In genomic region chr4:94764069-94764468, GRCh38 we compare ENCODE assay signal across 18 cellular contexts. TPM values are rescaled to one million over a fixed set of nuclear protein-coding genes. Genes with fewer than 3 reads are reported as not detected.
DNase-seq lines count a peak whose midpoint lies in the region; ATAC-seq, FAIRE-seq and TF ChIP-seq lines count a peak whose summit lies in the region.
"Had no signal": no experiment of that assay in that cellular context is flagged by ENCODE, and none has a peak within 500 bp of the region (broad histone marks: within the 10 kb centered on the region; RNA-seq: fewer than 3 reads in every experiment).

No MANE protein-coding gene starts in this region.

- H3K79me2 ChIP-seq in H1 (ENCODE audit: control insufficient read depth in 1 of 2, insufficient read depth in 2 of 2, low read length in 2 of 2): no peaks in the 10 kb centered on the region

- H2AFZ ChIP-seq in H1 (ENCODE audit: low read length): no peak overlapping the region

- H3K27ac ChIP-seq in HEK293 (ENCODE audit: extremely low read depth, low read depth, low read length): no peak overlapping the region
- H3K27ac ChIP-seq in H1 (ENCODE audit: low read depth, low read length): no peak overlapping the region

- TF ChIP-seq POLR2A in H1 (IDR thresholded peaks at IDR 0.05; ENCODE audit: control extremely low read depth in 1 of 2, low read depth in 2 of 2, low read length in 2 of 2): no peak

- H3K56ac ChIP-seq in H1 (replicated peaks; ENCODE audit: insufficient read length, low read depth, low read length): no peak overlapping the region

- no peaks in the 10 kb centered on the region for H3K9me3 Mint-ChIP-seq in nephron progenitor cell
- H3K9me3 Mint-ChIP-seq in activated CD4-positive, alpha-beta T cell treated with anti-CD3 and anti-CD28 coated beads for 36 hours (ENCODE audit: low read depth): no peaks in the 10 kb centered on the region
- H3K9me3 Mint-ChIP-seq: CD4-positive, alpha-beta memory T cell; HFFc6 had no signal

- no peak for FAIRE-seq in H1 (lab: Jason Lieb, UNC)
- FAIRE-seq: G401.6, GM12892 had no signal

- no peak overlapping the region for H2BK12ac ChIP-seq in H1 (ENCODE audit: low read depth, low read length)

- no peaks in the 10 kb centered on the region for H4K20me1 ChIP-seq in H1 (replicated peaks in 1 of 2; ENCODE audit: control insufficient read depth in 1 of 2, insufficient read depth in 2 of 2, low read length in 2 of 2)

- no peaks in the 10 kb centered on the region for H3K79me1 ChIP-seq in H1 (ENCODE audit: low read depth, low read length)

- no peak for TF ChIP-seq CTCF in HEK293 (tag by site-specific recombination; IDR thresholded peaks at IDR 0.05)
- no peak for TF ChIP-seq CTCF in H1 (IDR thresholded peaks at IDR 0.05; ENCODE audit: control extremely low read depth in 1 of 3, insufficient read depth in 1 of 3, low read depth in 1 of 3, low read length in 3 of 3)
- no peak for TF ChIP-seq CTCF in nephron progenitor cell (IDR thresholded peaks at IDR 0.05)

- no peak overlapping the region for H4K5ac ChIP-seq in H1 (ENCODE audit: insufficient read length, low read depth, low read length)

- no peak overlapping the region for H3K4me3 ChIP-seq in HEK293 (ENCODE audit: low read depth, low read length)
- H3K4me3 ChIP-seq in H1 (ENCODE audit: extremely low read depth in 1 of 4, insufficient read depth in 2 of 4, low read depth in 3 of 4, low read length in 4 of 4): no peak overlapping the region

- H3K18ac ChIP-seq in H1 (ENCODE audit: extremely low read depth, low read length): no peak overlapping the region

- no peak overlapping the region for H3K4ac ChIP-seq in H1 (replicated peaks; ENCODE audit: insufficient read length, low read depth, low read length)

- no peaks in the 10 kb centered on the region for H3K36me3 Mint-ChIP-seq in nephron progenitor cell (ENCODE audit: low read depth)
- no peaks in the 10 kb centered on the region for H3K36me3 Mint-ChIP-seq in activated CD4-positive, alpha-beta T cell treated with anti-CD3 and anti-CD28 coated beads for 36 hours (ENCODE audit: low read depth)
- H3K36me3 Mint-ChIP-seq: CD4-positive, alpha-beta memory T cell had no signal

- no peak overlapping the region for H2BK5ac ChIP-seq in H1 (ENCODE audit: low read depth, low read length)

- peaks cover 13% of the 10 kb centered on the region for H3K4me1 ChIP-seq in HEK293 (ENCODE audit: control insufficient read depth, insufficient read depth, low read length)
- no peaks in the 10 kb centered on the region for H3K4me1 ChIP-seq in H1 (replicated peaks in 1 of 4; ENCODE audit: control insufficient read depth in 3 of 4, insufficient read depth in 4 of 4, low read length in 3 of 4)
- H3K4me1 ChIP-seq: Caco-2 had no signal

- H3K23me2 ChIP-seq in H1 (ENCODE audit: low read depth, low read length): peaks cover under 1% of the 10 kb centered on the region

- TF ChIP-seq RAD21 in H1 (IDR thresholded peaks at IDR 0.05 in 1 of 2, conservative IDR thresholded peaks at IDR 0.05 in 1 of 2; ENCODE audit: low read depth in 2 of 2, low read length in 2 of 2): no peak

- H3K27me3 ChIP-seq in H1 (replicated peaks in 1 of 4; ENCODE audit: control insufficient read depth in 3 of 4, extremely low read depth in 1 of 4, insufficient read depth in 3 of 4, low read length in 3 of 4): peaks cover 1 to 17% (median 9%) of the 10 kb centered on the region in 4 experiments

- intact Hi-C loops in activated CD4-positive, alpha-beta T cell treated with anti-CD3 and anti-CD28 coated beads for 36 hours (cut with DNase I, micrococcal nuclease): no loop called here

- 77% methylated on average over 2 of the region's 2 CpGs; no CpG with 5 or more reads in 1 of the 2 experiments for WGBS in H1 (ENCODE audit: extremely low coverage in 1 of 2, insufficient coverage in 1 of 2, insufficient read length in 1 of 2, insufficient replicate concordance in 2 of 2, low coverage in 1 of 2, low lambda C conversion rate in 2 of 2, missing lambda C conversion rate in 1 of 2), 2 experiments

- H3K14ac ChIP-seq in H1 (ENCODE audit: insufficient read length): no peak overlapping the region

- H3K36me3 ChIP-seq in HEK293 (ENCODE audit: control insufficient read depth in 2 of 2, insufficient read depth in 1 of 2, low read length in 2 of 2): no peaks in the 10 kb centered on the region
- no peaks in the 10 kb centered on the region for H3K36me3 ChIP-seq in H1 (ENCODE audit: control insufficient read depth in 2 of 4, insufficient read depth in 4 of 4, low read length in 3 of 4)

- H3K9ac ChIP-seq in H1 (replicated peaks in 1 of 4; ENCODE audit: extremely low read depth in 1 of 4, low read depth in 3 of 4, low read length in 3 of 4): no peak overlapping the region

- no peak for DNase-seq in H1 (ENCODE audit: low read depth in 1 of 2, low spot score in 2 of 2)
- DNase-seq in nephron progenitor cell: no peak
- DNase-seq in NOMO-1 treated with dmso at 0.1 percent for 144 hours (lab: John Stamatoyannopoulos, UW; ENCODE audit: unreplicated experiment): no peak
- no peak for DNase-seq in NCI-H345 treated with DMSO at 0.1 percent for 48 hours (lab: John Stamatoyannopoulos, UW; ENCODE audit: unreplicated experiment)
- DNase-seq in activated CD4-positive, alpha-beta T cell treated with anti-CD3 and anti-CD28 coated beads for 36 hours: no peak
- DNase-seq: 8988T; C1 segment of cervical spinal cord; Caco-2; CD4-positive, alpha-beta memory T cell; DMS153; DND-41; GOT3; H7; HFFc6 had no signal

- CTCF ChIA-PET in HEK293 (lab: Yijun Ruan, JAX): no interaction called here
- CTCF ChIA-PET in H1 (lab: Charles Lee; ENCODE audit: partially characterized antibody): no interaction called here
- CTCF ChIA-PET in activated CD4-positive, alpha-beta T cell treated with anti-CD3 and anti-CD28 coated beads for 36 hours (lab: Charles Lee): no interaction called here

- peak overlapping the region; percentile 20 for H3K27ac Mint-ChIP-seq in nephron progenitor cell
- H3K27ac Mint-ChIP-seq in activated CD4-positive, alpha-beta T cell treated with anti-CD3 and anti-CD28 coated beads for 36 hours: no peak overlapping the region
- H3K27ac Mint-ChIP-seq: CD4-positive, alpha-beta memory T cell; HFFc6 had no signal

- no peak for TF ChIP-seq EP300 in H1 (IDR thresholded peaks at IDR 0.05; ENCODE audit: borderline replicate concordance in 1 of 2, low read depth in 2 of 2, low read length in 2 of 2)

- no peak overlapping the region for H2BK20ac ChIP-seq in H1 (ENCODE audit: low read length)

- ATAC-seq in activated CD4-positive, alpha-beta T cell treated with anti-CD3 and anti-CD28 coated beads for 36 hours: no peak
- ATAC-seq: HCT116 had no signal

- H2BK120ac ChIP-seq in H1 (replicated peaks; ENCODE audit: low read depth, low read length): no peak overlapping the region

- H3K9me3 ChIP-seq in HEK293 (ENCODE audit: control insufficient read depth, insufficient read depth, low read depth, low read length) (no peaks in the 10 kb centered on the region), H1 (ENCODE audit: insufficient read depth in 2 of 2, low read depth in 1 of 2, low read length in 1 of 2) (no peaks in the 10 kb centered on the region)
- H3K9me3 ChIP-seq: Caco-2 had no signal

- no peak overlapping the region for H4K91ac ChIP-seq in H1 (replicated peaks; ENCODE audit: insufficient read length, low read length)

- H2AK5ac ChIP-seq in H1 (ENCODE audit: low read depth, low read length): no peak overlapping the region

- no peak overlapping the region for H3K23ac ChIP-seq in H1 (ENCODE audit: insufficient read length)

- H3K4me3 Mint-ChIP-seq in nephron progenitor cell: no peak overlapping the region
- no peak overlapping the region for H3K4me3 Mint-ChIP-seq in activated CD4-positive, alpha-beta T cell treated with anti-CD3 and anti-CD28 coated beads for 36 hours
- H3K4me3 Mint-ChIP-seq: CD4-positive, alpha-beta memory T cell; HFFc6 had no signal

- peaks cover under 1% of the 10 kb centered on the region for H3K4me1 Mint-ChIP-seq in nephron progenitor cell
- H3K4me1 Mint-ChIP-seq in activated CD4-positive, alpha-beta T cell treated with anti-CD3 and anti-CD28 coated beads for 36 hours: no peaks in the 10 kb centered on the region

- no peak overlapping the region for H3K4me2 ChIP-seq in H1 (ENCODE audit: insufficient read depth in 1 of 2, low read depth in 2 of 2, low read length in 2 of 2)

- H3K27me3 Mint-ChIP-seq in nephron progenitor cell (ENCODE audit: low read depth, poor library complexity): peaks cover 20% of the 10 kb centered on the region
- H3K27me3 Mint-ChIP-seq in activated CD4-positive, alpha-beta T cell treated with anti-CD3 and anti-CD28 coated beads for 36 hours: peaks cover 35% of the 10 kb centered on the region

- H2BK15ac ChIP-seq in H1 (ENCODE audit: low read length): no peak overlapping the region

- H4K8ac ChIP-seq in H1 (ENCODE audit: extremely low read depth, insufficient read depth, low read length): no peak overlapping the region

- POLR2A ChIA-PET in HEK293 (lab: Yijun Ruan, JAX) (no interaction called here), H1 (lab: Charles Lee; ENCODE audit: partially characterized antibody) (no interaction called here)
- POLR2A ChIA-PET in activated CD4-positive, alpha-beta T cell treated with anti-CD3 and anti-CD28 coated beads for 36 hours (lab: Charles Lee): no interaction called here

TF ChIP-seq in HEK293, 187 proteins besides CTCF, POLR2A, EP300 and RAD21 (continues in another document):
- peak; percentile 95 for TF ChIP-seq ZNF16 (tag by site-specific recombination; IDR thresholded peaks at IDR 0.05; ENCODE audit: low read depth)
- TF ChIP-seq ZNF324 (tag by site-specific recombination; IDR thresholded peaks at IDR 0.05): no peak

TF ChIP-seq in H1, 55 proteins besides CTCF, POLR2A, EP300 and RAD21:
- TF ChIP-seq POU5F1 (IDR thresholded peaks at IDR 0.05; ENCODE audit: low read depth, low read length): no peak
- 0 out of 2 replicates have a peak, but pooled peaks have one; percentile 36 for TF ChIP-seq KDM1A (IDR thresholded peaks at IDR 0.05; ENCODE audit: borderline replicate concordance, low read length)

RNA-seq across cellular contexts. Expression of gene BMPR1B, which starts 6.3 kb away (rescaled TPM):
- total RNA-seq in H1 (2021; fragmentation: NEBNext Ultra II Directional; extraction: Animal tissue kit (Norgen Biotek cat#: 25700)): 0.61 and 1.1 TPM in 2 replicates
- polyA plus RNA-seq in H1 (2011; rRNA removed): 0.13 and 0.14 TPM in 2 replicates
- polyA plus RNA-seq in H1 (2011; cell fraction: cytosol; rRNA removed): 0.35 TPM
- polyA plus RNA-seq in H1 (2011; cell fraction: nucleus; rRNA removed): 0.24 TPM
- 0.48 to 0.59 TPM (median 0.51 TPM) in 4 replicates for polyA plus RNA-seq in H1 (2012, experiment 1 of 2)
- polyA plus RNA-seq in H1 (2012, experiment 2 of 2): not detected
- polyA plus RNA-seq in H1 (2013, experiment 1 of 2): 0.45 TPM
- polyA plus RNA-seq in H1 (2013, experiment 2 of 2): 0.55 TPM
- polyA minus RNA-seq in H1 (2011; rRNA and poly(A)+ RNA removed): 0.47 and 0.85 TPM in 2 replicates
- polyA minus RNA-seq in H1 (2011; cell fraction: cytosol; rRNA and poly(A)+ RNA removed): 0.37 TPM
- polyA minus RNA-seq in H1 (2011; cell fraction: nucleus; rRNA and poly(A)+ RNA removed): 1.4 TPM
- not detected for total RNA-seq in activated CD4-positive, alpha-beta T cell treated with anti-CD3 and anti-CD28 coated beads for 36 hours
- total RNA-seq: HFFc6 had no signal
- polyA plus RNA-seq: CD4-positive, alpha-beta memory T cell had no signal
